In the genomic region with DNA sequence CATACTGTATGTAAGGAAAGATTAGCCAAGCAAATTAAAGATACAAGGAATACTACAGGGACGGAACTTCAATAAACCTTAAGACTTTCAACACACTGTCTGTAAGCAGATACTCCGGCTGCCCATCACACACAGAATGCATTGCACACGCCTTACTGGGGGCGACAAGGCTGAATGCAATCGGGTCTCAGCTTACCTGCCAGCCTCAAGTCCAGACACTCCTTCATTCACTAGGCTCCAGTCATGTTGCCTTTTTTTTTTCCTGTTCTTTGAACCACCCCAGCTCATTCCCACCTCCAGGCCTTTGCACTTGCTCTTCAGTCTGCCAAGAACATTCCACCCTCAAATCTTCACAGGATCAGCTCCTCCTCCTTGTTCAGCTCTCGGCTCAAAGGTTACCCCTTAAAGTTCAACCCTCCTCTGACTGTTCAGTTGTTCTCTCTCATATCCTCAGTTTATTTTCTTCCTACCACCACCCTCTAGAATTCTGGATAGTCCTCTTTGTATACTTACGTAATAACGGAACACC, we compare ENCODE assay signal across 1 cellular context.
TF ChIP-seq lines count a peak whose summit lies in the region.

No MANE protein-coding gene starts in this region.

TF ChIP-seq in GM23338, 12 proteins besides CTCF, POLR2A, EP300 and RAD21 (continued from another document):
- TF ChIP-seq ZNF462 (CRISPR knock-in tag; IDR thresholded peaks at IDR 0.05), result no peak
- no peak for TF ChIP-seq STAT1 (IDR thresholded peaks at IDR 0.05; ENCODE audit: unreplicated experiment)
- TF ChIP-seq, protein P1, sequence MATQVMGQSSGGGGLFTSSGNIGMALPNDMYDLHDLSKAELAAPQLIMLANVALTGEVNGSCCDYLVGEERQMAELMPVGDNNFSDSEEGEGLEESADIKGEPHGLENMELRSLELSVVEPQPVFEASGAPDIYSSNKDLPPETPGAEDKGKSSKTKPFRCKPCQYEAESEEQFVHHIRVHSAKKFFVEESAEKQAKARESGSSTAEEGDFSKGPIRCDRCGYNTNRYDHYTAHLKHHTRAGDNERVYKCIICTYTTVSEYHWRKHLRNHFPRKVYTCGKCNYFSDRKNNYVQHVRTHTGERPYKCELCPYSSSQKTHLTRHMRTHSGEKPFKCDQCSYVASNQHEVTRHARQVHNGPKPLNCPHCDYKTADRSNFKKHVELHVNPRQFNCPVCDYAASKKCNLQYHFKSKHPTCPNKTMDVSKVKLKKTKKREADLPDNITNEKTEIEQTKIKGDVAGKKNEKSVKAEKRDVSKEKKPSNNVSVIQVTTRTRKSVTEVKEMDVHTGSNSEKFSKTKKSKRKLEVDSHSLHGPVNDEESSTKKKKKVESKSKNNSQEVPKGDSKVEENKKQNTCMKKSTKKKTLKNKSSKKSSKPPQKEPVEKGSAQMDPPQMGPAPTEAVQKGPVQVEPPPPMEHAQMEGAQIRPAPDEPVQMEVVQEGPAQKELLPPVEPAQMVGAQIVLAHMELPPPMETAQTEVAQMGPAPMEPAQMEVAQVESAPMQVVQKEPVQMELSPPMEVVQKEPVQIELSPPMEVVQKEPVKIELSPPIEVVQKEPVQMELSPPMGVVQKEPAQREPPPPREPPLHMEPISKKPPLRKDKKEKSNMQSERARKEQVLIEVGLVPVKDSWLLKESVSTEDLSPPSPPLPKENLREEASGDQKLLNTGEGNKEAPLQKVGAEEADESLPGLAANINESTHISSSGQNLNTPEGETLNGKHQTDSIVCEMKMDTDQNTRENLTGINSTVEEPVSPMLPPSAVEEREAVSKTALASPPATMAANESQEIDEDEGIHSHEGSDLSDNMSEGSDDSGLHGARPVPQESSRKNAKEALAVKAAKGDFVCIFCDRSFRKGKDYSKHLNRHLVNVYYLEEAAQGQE (IDR thresholded peaks at IDR 0.05; ENCODE audit: unreplicated experiment), result no peak
- no peak for TF ChIP-seq ZNF331 (CRISPR knock-in tag; IDR thresholded peaks at IDR 0.05; ENCODE audit: low read depth)
- no peak for TF ChIP-seq NANOG (IDR thresholded peaks at IDR 0.05; ENCODE audit: borderline replicate concordance)
- no peak for TF ChIP-seq EZH2phosphoT487 (IDR thresholded peaks at IDR 0.05; ENCODE audit: unreplicated experiment)
- TF ChIP-seq ZNF114 (CRISPR knock-in tag; IDR thresholded peaks at IDR 0.05), result no peak
- TF ChIP-seq CREB1 (CRISPR knock-in tag; IDR thresholded peaks at IDR 0.05; ENCODE audit: low read depth), result no peak
TF ChIP-seq in GM23338: peak in this region for 0.
